16 cellular contexts compared by ENCODE assay signal in the genomic region with DNA sequence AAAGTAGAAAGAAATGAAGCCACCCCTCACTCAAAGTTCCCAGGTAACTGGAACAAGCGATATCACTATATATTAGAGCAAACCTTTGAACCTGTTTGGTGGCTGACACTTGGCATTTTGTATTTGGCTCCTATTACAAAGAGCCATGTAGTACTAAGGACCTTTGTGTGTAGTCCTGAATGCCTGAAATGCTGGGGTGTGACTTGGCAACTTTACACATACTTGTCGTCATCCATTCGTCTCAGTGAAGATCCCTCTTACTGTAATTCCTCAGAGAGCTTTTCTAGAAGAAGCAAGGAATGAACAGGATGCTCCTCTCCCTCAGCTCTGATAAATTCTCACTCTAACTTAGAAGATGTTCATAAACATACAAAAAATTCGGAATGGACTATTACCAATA.
DNase-seq lines count a peak whose midpoint lies in the region; ATAC-seq and TF ChIP-seq lines count a peak whose summit lies in the region.
"Had no signal": no experiment of that assay in that cellular context is flagged by ENCODE, and none has a peak within 500 bp of the region (broad histone marks: within the 10 kb centered on the region; RNA-seq: fewer than 3 reads in every experiment).

No MANE protein-coding gene starts in this region.

- no peak overlapping the region for H3K27ac Mint-ChIP-seq in activated CD4-positive, alpha-beta T cell treated with anti-CD3 and anti-CD28 coated beads, Interleukin-2, amount 10 ng/mL, durations not matched to agents 7 days and 5 days
- H3K27ac Mint-ChIP-seq in natural killer cell treated with Interleukin-12 subunit alpha and Interleukin-12 subunit beta and Interleukin-15 and Interleukin-18, amount 100 ng/mL, for 72 hours, result no peak overlapping the region
- H3K27ac Mint-ChIP-seq: activated T-helper 2 cell treated with anti-CD3 and anti-CD28 coated beads, Interferon-gamma antibody, Interleukin-2, Interleukin-4, amounts not matched to agents 10 μg/mL and 5 μg/mL and 100 μg/mL, durations not matched to agents 14 hours and 24 hours and 36 hours; stimulated activated naive CD8-positive, alpha-beta T cell treated with anti-CD3 and anti-CD28 coated beads, Interleukin-15, Interleukin-2, amounts not matched to agents 100 ng/mL and 50 ng/mL, for 24 hours had no signal

- WGBS in mesodermal cell (ENCODE audit: insufficient coverage in 2 of 2), 2 experiments, result no CpG with 5 or more reads among the region's 4 CpGs

- TF ChIP-seq CTCF in AG10803 (conservative IDR thresholded peaks at IDR 0.05; ENCODE audit: low read length) (no peak), brain microvascular endothelial cell (IDR thresholded peaks at IDR 0.05; ENCODE audit: low read depth, low read length, missing control alignments) (no peak)

- no peaks in the 10 kb centered on the region for H3K9me3 ChIP-seq in mesodermal cell (ENCODE audit: control insufficient read depth, low read length)
- H3K9me3 ChIP-seq: pancreas, spleen, uterus had no signal

- H3K4me3 Mint-ChIP-seq in activated CD4-positive, alpha-beta T cell treated with anti-CD3 and anti-CD28 coated beads, Interleukin-2, amount 10 ng/mL, durations not matched to agents 7 days and 5 days, result no peak overlapping the region
- H3K4me3 Mint-ChIP-seq in natural killer cell treated with Interleukin-12 subunit alpha and Interleukin-12 subunit beta and Interleukin-15 and Interleukin-18, amount 100 ng/mL, for 72 hours, result no peak overlapping the region
- H3K4me3 Mint-ChIP-seq: stimulated activated naive CD8-positive, alpha-beta T cell treated with anti-CD3 and anti-CD28 coated beads, Interleukin-15, Interleukin-2, amounts not matched to agents 100 ng/mL and 50 ng/mL, for 24 hours had no signal

- CTCF ChIA-PET in activated CD4-positive, alpha-beta T cell treated with anti-CD3 and anti-CD28 coated beads, Interleukin-2, amount 10 ng/mL, durations not matched to agents 7 days and 5 days (lab: Charles Lee), result no interaction called here

- in situ Hi-C loops in brain microvascular endothelial cell (cut with HindIII; ENCODE audit: low pct_ligation_motif_present, low sequenced_read_pairs), result no loop called here

- no peak for ATAC-seq in natural killer cell treated with Interleukin-12 subunit alpha and Interleukin-12 subunit beta and Interleukin-15 and Interleukin-18, amount 100 ng/mL, for 72 hours

- H3K27ac ChIP-seq in brain microvascular endothelial cell, result peak overlapping the region; percentile 17
- H3K27ac ChIP-seq in mesodermal cell (ENCODE audit: low read depth, low read length, severe bottlenecking), result peak overlapping the region; percentile 83
- H3K27ac ChIP-seq: pancreas, spleen, uterus, VCaP had no signal

- H3K27me3 ChIP-seq in brain microvascular endothelial cell (replicated peaks), result no peaks in the 10 kb centered on the region
- H3K27me3 ChIP-seq: pancreas, spleen, uterus had no signal

- H3K9me3 Mint-ChIP-seq in activated CD4-positive, alpha-beta T cell treated with anti-CD3 and anti-CD28 coated beads, Interleukin-2, amount 10 ng/mL, durations not matched to agents 7 days and 5 days, result no peaks in the 10 kb centered on the region
- H3K9me3 Mint-ChIP-seq in natural killer cell treated with Interleukin-12 subunit alpha and Interleukin-12 subunit beta and Interleukin-15 and Interleukin-18, amount 100 ng/mL, for 72 hours, result peaks cover 13% of the 10 kb centered on the region
- H3K9me3 Mint-ChIP-seq: activated T-helper 2 cell treated with anti-CD3 and anti-CD28 coated beads, Interferon-gamma antibody, Interleukin-2, Interleukin-4, amounts not matched to agents 10 μg/mL and 5 μg/mL and 100 μg/mL, durations not matched to agents 14 hours and 24 hours and 36 hours; stimulated activated naive CD8-positive, alpha-beta T cell treated with anti-CD3 and anti-CD28 coated beads, Interleukin-15, Interleukin-2, amounts not matched to agents 100 ng/mL and 50 ng/mL, for 24 hours had no signal

- POLR2A ChIA-PET in activated CD4-positive, alpha-beta T cell treated with anti-CD3 and anti-CD28 coated beads, Interleukin-2, amount 10 ng/mL, durations not matched to agents 7 days and 5 days (lab: Charles Lee), result no interaction called here

- peak; percentile 86 for DNase-seq in AG10803 (ENCODE audit: low read depth)
- DNase-seq in HCEC 1CT, result peak; percentile 26
- peak; percentile 48 for DNase-seq in brain microvascular endothelial cell
- no peak for DNase-seq in activated CD4-positive, alpha-beta T cell treated with anti-CD3 and anti-CD28 coated beads, Interleukin-2, amount 10 ng/mL, durations not matched to agents 7 days and 5 days
- DNase-seq in NOMO-1 treated with dmso at 0.1 percent for 144 hours (lab: John Stamatoyannopoulos, UW; ENCODE audit: unreplicated experiment), result no peak
- no peak for DNase-seq in stimulated activated naive CD4-positive, alpha-beta T cell (lab: John Stamatoyannopoulos, UW)
- DNase-seq in natural killer cell treated with Interleukin-12 subunit alpha and Interleukin-12 subunit beta and Interleukin-15 and Interleukin-18, amount 100 ng/mL, for 72 hours (ENCODE audit: low spot score), result no peak
- DNase-seq: DMS153, NCI-H2029 treated with DMSO at 0.1 percent for 48 hours, pancreas, spleen, uterus had no signal

- H3K27me3 Mint-ChIP-seq in activated CD4-positive, alpha-beta T cell treated with anti-CD3 and anti-CD28 coated beads, Interleukin-2, amount 10 ng/mL, durations not matched to agents 7 days and 5 days, result no peaks in the 10 kb centered on the region
- no peaks in the 10 kb centered on the region for H3K27me3 Mint-ChIP-seq in natural killer cell treated with Interleukin-12 subunit alpha and Interleukin-12 subunit beta and Interleukin-15 and Interleukin-18, amount 100 ng/mL, for 72 hours
- H3K27me3 Mint-ChIP-seq: stimulated activated naive CD8-positive, alpha-beta T cell treated with anti-CD3 and anti-CD28 coated beads, Interleukin-15, Interleukin-2, amounts not matched to agents 100 ng/mL and 50 ng/mL, for 24 hours had no signal

- H3K36me3 Mint-ChIP-seq in activated CD4-positive, alpha-beta T cell treated with anti-CD3 and anti-CD28 coated beads, Interleukin-2, amount 10 ng/mL, durations not matched to agents 7 days and 5 days (ENCODE audit: low read depth), result no peaks in the 10 kb centered on the region
- no peaks in the 10 kb centered on the region for H3K36me3 Mint-ChIP-seq in natural killer cell treated with Interleukin-12 subunit alpha and Interleukin-12 subunit beta and Interleukin-15 and Interleukin-18, amount 100 ng/mL, for 72 hours

- peaks cover 39% of the 10 kb centered on the region for H3K4me1 ChIP-seq in mesodermal cell (ENCODE audit: control insufficient read depth, insufficient read depth, low read length, poor library complexity, severe bottlenecking)
- H3K4me1 ChIP-seq: pancreas, spleen, uterus had no signal

- H3K36me3 ChIP-seq in brain microvascular endothelial cell (replicated peaks) (no peaks in the 10 kb centered on the region), mesodermal cell (ENCODE audit: control insufficient read depth, insufficient read depth, low read length) (no peaks in the 10 kb centered on the region)
- H3K36me3 ChIP-seq: pancreas, spleen, uterus had no signal

- H3K4me1 Mint-ChIP-seq in activated CD4-positive, alpha-beta T cell treated with anti-CD3 and anti-CD28 coated beads, Interleukin-2, amount 10 ng/mL, durations not matched to agents 7 days and 5 days, result no peaks in the 10 kb centered on the region
- no peaks in the 10 kb centered on the region for H3K4me1 Mint-ChIP-seq in natural killer cell treated with Interleukin-12 subunit alpha and Interleukin-12 subunit beta and Interleukin-15 and Interleukin-18, amount 100 ng/mL, for 72 hours (ENCODE audit: low read depth in 2 of 2)

- H3K4me3 ChIP-seq in AG10803 (ENCODE audit: low read length) (no peak overlapping the region), brain microvascular endothelial cell (ENCODE audit: low read depth, low read length) (no peak overlapping the region), mesodermal cell (ENCODE audit: extremely low read depth, insufficient read depth, low read length, poor library complexity, severe bottlenecking) (no peak overlapping the region)
- H3K4me3 ChIP-seq: pancreas, spleen, uterus had no signal

Comparison
In these comparisons a context has a peak if more than half of its experiments do, and no peak if none do; other contexts are left out.
1. DNase-seq: peak in AG10803 (single experiment), HCEC 1CT (single experiment) and brain microvascular endothelial cell (single experiment); none in activated CD4-positive, alpha-beta T cell treated with anti-CD3 and anti-CD28 coated beads, Interleukin-2, amount 10 ng/mL, durations not matched to agents 7 days and 5 days (single experiment), NOMO-1 treated with dmso at 0.1 percent for 144 hours (single experiment), stimulated activated naive CD4-positive, alpha-beta T cell (0 of 6) and natural killer cell treated with Interleukin-12 subunit alpha and Interleukin-12 subunit beta and Interleukin-15 and Interleukin-18, amount 100 ng/mL, for 72 hours (single experiment).